ENCODE assay signal across 1 cellular context in genomic region chr16:56520251-56520577, GRCh38.
TF ChIP-seq lines count a peak whose summit lies in the region.

No MANE protein-coding gene starts in this region.

TF ChIP-seq in HepG2, 621 proteins besides CTCF, POLR2A, EP300 and RAD21 (continued from another document and continues in another):
- TF ChIP-seq ZBTB39 (CRISPR knock-in tag; IDR thresholded peaks at IDR 0.05) (0 out of 2 replicates have a peak, but pooled peaks have one; percentile 18), MXI1 (IDR thresholded peaks at IDR 0.05; ENCODE audit: borderline replicate concordance, low read depth, low read length) (no peak), FOXC1 (CRISPR knock-in tag; IDR thresholded peaks at IDR 0.05; ENCODE audit: borderline replicate concordance) (0 out of 2 replicates have a peak, but pooled peaks have one; percentile 5), PHF20 (CRISPR knock-in tag; IDR thresholded peaks at IDR 0.05) (no peak), ZSCAN20 (CRISPR knock-in tag; IDR thresholded peaks at IDR 0.05; ENCODE audit: borderline replicate concordance) (no peak), ZNF777 (CRISPR knock-in tag; IDR thresholded peaks at IDR 0.05) (no peak), HNF4A (CRISPR knock-in tag; IDR thresholded peaks at IDR 0.05) (no peak), BRF2 (CRISPR knock-in tag; IDR thresholded peaks at IDR 0.05) (no peak), ZNF572 (CRISPR knock-in tag; IDR thresholded peaks at IDR 0.05) (no peak), TBX2 (CRISPR knock-in tag; IDR thresholded peaks at IDR 0.05; ENCODE audit: borderline replicate concordance) (peak; percentile 5; the same call in 1 of the 2 replicates), TSC22D2 (CRISPR knock-in tag; IDR thresholded peaks at IDR 0.05; ENCODE audit: borderline replicate concordance) (no peak), ZNF124 (CRISPR knock-in tag; IDR thresholded peaks at IDR 0.05) (no peak), BRD4 (CRISPR knock-in tag; IDR thresholded peaks at IDR 0.05) (no peak), FOXK2 (IDR thresholded peaks at IDR 0.05) (no peak), ZNF281 (CRISPR knock-in tag; IDR thresholded peaks at IDR 0.05; ENCODE audit: borderline replicate concordance) (no peak), ZNF569 (CRISPR knock-in tag; IDR thresholded peaks at IDR 0.05; ENCODE audit: borderline replicate concordance) (0 out of 2 replicates have a peak, but pooled peaks have one; percentile 11), TEAD2 (CRISPR knock-in tag; IDR thresholded peaks at IDR 0.05) (no peak), GZF1 (CRISPR knock-in tag; IDR thresholded peaks at IDR 0.05) (no peak), ZC3H13 (CRISPR knock-in tag; IDR thresholded peaks at IDR 0.05) (no peak), HOXA9 (CRISPR knock-in tag; IDR thresholded peaks at IDR 0.05; ENCODE audit: borderline replicate concordance) (no peak), HDAC2 (CRISPR knock-in tag; IDR thresholded peaks at IDR 0.05) (no peak), MAZ (IDR thresholded peaks at IDR 0.05; ENCODE audit: borderline replicate concordance, low read depth, low read length) (no peak), MAZ (CRISPR knock-in tag; IDR thresholded peaks at IDR 0.05; ENCODE audit: low read depth) (no peak; the same call in 1 of the 2 replicates), BRCA1 (CRISPR knock-in tag; IDR thresholded peaks at IDR 0.05) (0 out of 2 replicates have a peak, but pooled peaks have one; percentile 9), ZNF331 (CRISPR knock-in tag; IDR thresholded peaks at IDR 0.05) (no peak), ZNF292 (CRISPR knock-in tag; IDR thresholded peaks at IDR 0.05; ENCODE audit: borderline replicate concordance, low read depth) (no peak), SMARCE1 (IDR thresholded peaks at IDR 0.05; ENCODE audit: borderline replicate concordance) (no peak), ZNF33A (CRISPR knock-in tag; IDR thresholded peaks at IDR 0.05; ENCODE audit: borderline replicate concordance) (no peak), UBTF (CRISPR knock-in tag; IDR thresholded peaks at IDR 0.05) (no peak), MTF2 (CRISPR knock-in tag; IDR thresholded peaks at IDR 0.05; ENCODE audit: borderline replicate concordance) (peak; percentile 93; the same call in 1 of the 2 replicates), IRF1 (CRISPR knock-in tag; IDR thresholded peaks at IDR 0.05; ENCODE audit: low read depth) (no peak), PRMT3 (CRISPR knock-in tag; IDR thresholded peaks at IDR 0.05; ENCODE audit: borderline replicate concordance, low read depth) (no peak), ZBTB42 (CRISPR knock-in tag; IDR thresholded peaks at IDR 0.05) (no peak), FOXO1 (CRISPR knock-in tag; IDR thresholded peaks at IDR 0.05) (no peak), RFX1 (IDR thresholded peaks at IDR 0.05) (no peak), MBD4 (IDR thresholded peaks at IDR 0.05; ENCODE audit: borderline replicate concordance, low read length) (no peak), ELF4 (CRISPR knock-in tag; IDR thresholded peaks at IDR 0.05; ENCODE audit: borderline replicate concordance) (0 out of 2 replicates have a peak, but pooled peaks have one; percentile 45), HNRNPUL1 (IDR thresholded peaks at IDR 0.05; ENCODE audit: low read depth, low read length) (no peak), POGK (CRISPR knock-in tag; conservative IDR thresholded peaks at IDR 0.05) (no peak), ZNF564 (CRISPR knock-in tag; IDR thresholded peaks at IDR 0.05) (no peak), NCOA1 (CRISPR knock-in tag; IDR thresholded peaks at IDR 0.05) (peak; percentile 63; the same call in 1 of the 2 replicates), ZNF256 (CRISPR knock-in tag; conservative IDR thresholded peaks at IDR 0.05) (no peak), ZNF432 (CRISPR knock-in tag; IDR thresholded peaks at IDR 0.05; ENCODE audit: borderline replicate concordance) (no peak)
- TF ChIP-seq, protein P1, sequence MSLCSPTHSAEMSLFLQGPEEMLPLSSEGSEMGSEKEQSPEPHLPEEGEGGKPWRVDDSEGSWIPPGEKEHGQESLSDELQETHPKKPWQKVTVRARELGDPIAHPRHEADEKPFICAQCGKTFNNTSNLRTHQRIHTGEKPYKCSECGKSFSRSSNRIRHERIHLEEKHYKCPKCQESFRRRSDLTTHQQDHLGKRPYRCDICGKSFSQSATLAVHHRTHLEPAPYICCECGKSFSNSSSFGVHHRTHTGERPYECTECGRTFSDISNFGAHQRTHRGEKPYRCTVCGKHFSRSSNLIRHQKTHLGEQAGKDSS (CRISPR knock-in tag; IDR thresholded peaks at IDR 0.05; ENCODE audit: borderline replicate concordance, low read depth) = 0 out of 2 replicates have a peak, but pooled peaks have one; percentile 17
- TF ChIP-seq, protein P2, sequence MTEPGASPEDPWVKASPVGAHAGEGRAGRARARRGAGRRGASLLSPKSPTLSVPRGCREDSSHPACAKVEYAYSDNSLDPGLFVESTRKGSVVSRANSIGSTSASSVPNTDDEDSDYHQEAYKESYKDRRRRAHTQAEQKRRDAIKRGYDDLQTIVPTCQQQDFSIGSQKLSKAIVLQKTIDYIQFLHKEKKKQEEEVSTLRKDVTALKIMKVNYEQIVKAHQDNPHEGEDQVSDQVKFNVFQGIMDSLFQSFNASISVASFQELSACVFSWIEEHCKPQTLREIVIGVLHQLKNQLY (CRISPR knock-in tag; IDR thresholded peaks at IDR 0.05) = no peak
- TF ChIP-seq, protein P3, sequence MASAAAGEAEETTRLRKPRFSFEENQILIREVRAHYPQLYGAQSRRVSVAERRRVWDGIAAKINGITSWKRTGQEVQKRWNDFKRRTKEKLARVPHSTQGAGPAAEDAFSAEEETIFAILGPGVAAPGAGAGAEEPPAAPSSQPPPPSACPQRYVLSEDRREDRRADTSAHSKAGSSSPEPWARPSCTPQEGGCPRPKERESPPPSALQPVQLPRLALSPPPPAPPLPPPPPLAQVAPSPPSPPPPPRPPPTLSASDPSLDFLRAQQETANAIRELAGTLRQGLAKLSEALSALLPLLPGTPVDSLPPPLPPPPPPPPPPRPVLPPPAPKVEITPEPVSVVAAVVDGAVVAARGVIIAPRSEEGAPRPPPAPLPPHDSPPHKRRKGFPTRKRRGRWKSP (CRISPR knock-in tag; IDR thresholded peaks at IDR 0.05) = no peak
- TF ChIP-seq, protein P4, sequence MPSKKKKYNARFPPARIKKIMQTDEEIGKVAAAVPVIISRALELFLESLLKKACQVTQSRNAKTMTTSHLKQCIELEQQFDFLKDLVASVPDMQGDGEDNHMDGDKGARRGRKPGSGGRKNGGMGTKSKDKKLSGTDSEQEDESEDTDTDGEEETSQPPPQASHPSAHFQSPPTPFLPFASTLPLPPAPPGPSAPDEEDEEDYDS (CRISPR knock-in tag; IDR thresholded peaks at IDR 0.05) = 0 out of 2 replicates have a peak, but pooled peaks have one; percentile 1
- TF ChIP-seq, protein P5, sequence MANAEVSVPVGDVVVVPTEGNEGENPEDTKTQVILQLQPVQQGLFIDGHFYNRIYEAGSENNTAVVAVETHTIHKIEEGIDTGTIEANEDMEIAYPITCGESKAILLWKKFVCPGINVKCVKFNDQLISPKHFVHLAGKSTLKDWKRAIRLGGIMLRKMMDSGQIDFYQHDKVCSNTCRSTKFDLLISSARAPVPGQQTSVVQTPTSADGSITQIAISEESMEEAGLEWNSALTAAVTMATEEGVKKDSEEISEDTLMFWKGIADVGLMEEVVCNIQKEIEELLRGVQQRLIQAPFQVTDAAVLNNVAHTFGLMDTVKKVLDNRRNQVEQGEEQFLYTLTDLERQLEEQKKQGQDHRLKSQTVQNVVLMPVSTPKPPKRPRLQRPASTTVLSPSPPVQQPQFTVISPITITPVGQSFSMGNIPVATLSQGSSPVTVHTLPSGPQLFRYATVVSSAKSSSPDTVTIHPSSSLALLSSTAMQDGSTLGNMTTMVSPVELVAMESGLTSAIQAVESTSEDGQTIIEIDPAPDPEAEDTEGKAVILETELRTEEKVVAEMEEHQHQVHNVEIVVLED (CRISPR knock-in tag; IDR thresholded peaks at IDR 0.05; ENCODE audit: borderline replicate concordance) = no peak
- TF ChIP-seq, protein P6, sequence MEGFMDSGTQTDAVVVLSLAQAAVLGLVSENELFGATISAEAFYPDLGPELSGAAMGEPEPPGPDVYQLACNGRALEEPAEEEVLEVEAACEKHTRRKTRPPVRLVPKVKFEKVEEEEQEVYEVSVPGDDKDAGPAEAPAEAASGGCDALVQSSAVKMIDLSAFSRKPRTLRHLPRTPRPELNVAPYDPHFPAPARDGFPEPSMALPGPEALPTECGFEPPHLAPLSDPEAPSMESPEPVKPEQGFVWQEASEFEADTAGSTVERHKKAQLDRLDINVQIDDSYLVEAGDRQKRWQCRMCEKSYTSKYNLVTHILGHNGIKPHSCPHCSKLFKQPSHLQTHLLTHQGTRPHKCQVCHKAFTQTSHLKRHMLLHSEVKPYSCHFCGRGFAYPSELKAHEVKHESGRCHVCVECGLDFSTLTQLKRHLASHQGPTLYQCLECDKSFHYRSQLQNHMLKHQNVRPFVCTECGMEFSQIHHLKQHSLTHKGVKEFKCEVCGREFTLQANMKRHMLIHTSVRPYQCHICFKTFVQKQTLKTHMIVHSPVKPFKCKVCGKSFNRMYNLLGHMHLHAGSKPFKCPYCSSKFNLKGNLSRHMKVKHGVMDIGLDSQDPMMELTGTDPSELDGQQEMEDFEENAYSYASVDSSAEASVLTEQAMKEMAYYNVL (CRISPR knock-in tag; IDR thresholded peaks at IDR 0.05; ENCODE audit: borderline replicate concordance) = no peak
